In the genomic region with DNA sequence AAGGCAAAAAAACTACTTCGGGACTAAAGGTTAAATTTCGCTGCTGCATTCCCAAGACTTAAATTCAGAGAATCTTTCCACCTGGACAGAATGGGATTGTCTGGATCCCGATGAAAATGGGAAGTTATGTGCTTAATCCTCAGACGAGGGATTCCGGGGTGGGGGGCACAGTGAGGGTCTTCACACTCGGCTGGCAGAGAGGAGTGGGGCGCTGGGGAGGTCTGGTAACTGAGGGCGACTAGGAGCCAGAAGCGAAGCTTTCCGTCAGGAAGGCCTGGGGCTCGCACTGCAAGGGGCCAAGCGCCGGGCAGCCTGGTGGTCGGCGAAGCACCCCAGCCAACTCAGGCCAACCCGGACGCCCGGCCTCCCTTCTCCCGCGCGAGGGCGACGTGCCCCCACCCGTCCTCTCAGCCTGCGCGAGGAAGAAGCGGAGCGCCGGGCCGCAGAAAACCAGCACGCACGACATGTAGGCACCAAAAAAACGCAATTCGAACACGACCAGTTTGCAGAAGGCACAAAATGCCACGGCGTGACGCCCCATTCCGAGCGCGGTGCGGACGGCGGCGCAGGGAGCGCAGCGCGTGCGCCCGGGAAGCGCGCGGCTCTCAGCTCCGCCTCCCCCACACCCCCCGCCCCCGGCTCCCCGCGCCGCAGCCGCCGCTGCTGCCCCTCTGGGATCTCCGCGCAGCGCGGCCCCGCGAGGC, we compare ENCODE assay signal across 8 cellular contexts.
DNase-seq lines count a peak whose midpoint lies in the region; ATAC-seq and TF ChIP-seq lines count a peak whose summit lies in the region.

No MANE protein-coding gene starts in this region.

- H3K4me1 ChIP-seq in aorta (ENCODE audit: control insufficient read depth in 1 of 2, insufficient read depth in 2 of 2, low read length in 2 of 2), result no peaks in the 10 kb centered on the region

- peak overlapping the region in 1 of 2 donors; percentile 46 for H3K27ac ChIP-seq in aorta (ENCODE audit: low read depth in 1 of 2, low read length in 2 of 2)

- WGBS in aorta, 2 donors, result 0 to 1% methylated on average over 30 to 67 of the region's 67 CpGs

- DNase-seq in DMS53 (lab: John Stamatoyannopoulos, UW), result peak; percentile 84
- no peak for DNase-seq in DMS53 treated with DMSO at 0.1 percent for 48 hours (lab: John Stamatoyannopoulos, UW; ENCODE audit: unreplicated experiment)
- DNase-seq in T-helper 2 cell treated with Interferon-gamma antibody and Interleukin-4, amounts not matched to agents 5 μg/mL and 100 μg/mL, for 36 hours (ENCODE audit: low spot score), result no peak
- DNase-seq in epithelial cell of proximal tubule (ENCODE audit: low read depth), result no peak
- peak; percentile 79 for DNase-seq in myocyte (ENCODE audit: low read depth)
- DNase-seq in aorta, result peak; percentile 84 to 90

- H3K9me3 Mint-ChIP-seq in T-helper 2 cell treated with Interferon-gamma antibody and Interleukin-4, amounts not matched to agents 5 μg/mL and 100 μg/mL, for 36 hours, result peaks cover 3% of the 10 kb centered on the region

- intact Hi-C loops in aorta (cut with DNase I), result loop anchor here (2.0 to 10.0 kb wide), 4 partner anchors 53 to 189 kb away; a partner anchor contains a TSS

- H3K4me3 ChIP-seq in epithelial cell of proximal tubule (ENCODE audit: low read depth, low read length) (peak overlapping the region; percentile 69), aorta (ENCODE audit: low read length in 2 of 2) (peak overlapping the region; percentile 69 to 77)

- H3K27ac Mint-ChIP-seq in T-helper 2 cell treated with Interferon-gamma antibody and Interleukin-4, amounts not matched to agents 5 μg/mL and 100 μg/mL, for 36 hours, result peak overlapping the region; percentile 97

- peaks cover 41% of the 10 kb centered on the region for H3K4me1 Mint-ChIP-seq in T-helper 2 cell treated with Interferon-gamma antibody and Interleukin-4, amounts not matched to agents 5 μg/mL and 100 μg/mL, for 36 hours (ENCODE audit: low read depth)

- ATAC-seq in GM19463 (IDR thresholded peaks at IDR 0.05; ENCODE audit: unreplicated experiment) (peak; percentile 65), HG03521 (IDR thresholded peaks at IDR 0.05; ENCODE audit: unreplicated experiment) (peak; percentile 45), aorta (ENCODE audit: low FRiP score) (peak; percentile 93)

- H3K27me3 ChIP-seq in aorta (ENCODE audit: control insufficient read depth in 1 of 2, insufficient read depth in 2 of 2, low read length in 1 of 2), result no peaks in the 10 kb centered on the region

- H3K4me3 Mint-ChIP-seq in T-helper 2 cell treated with Interferon-gamma antibody and Interleukin-4, amounts not matched to agents 5 μg/mL and 100 μg/mL, for 36 hours, result peak overlapping the region; percentile 96

- no peaks in the 10 kb centered on the region for H3K27me3 Mint-ChIP-seq in T-helper 2 cell treated with Interferon-gamma antibody and Interleukin-4, amounts not matched to agents 5 μg/mL and 100 μg/mL, for 36 hours (ENCODE audit: low read depth)

- no peaks in the 10 kb centered on the region for H3K36me3 ChIP-seq in aorta (ENCODE audit: control insufficient read depth in 1 of 2, insufficient read depth in 2 of 2, low read length in 1 of 2)

- TF ChIP-seq CTCF in epithelial cell of proximal tubule (conservative IDR thresholded peaks at IDR 0.05; ENCODE audit: low read depth, low read length), result no peak

- H3K36me3 Mint-ChIP-seq in T-helper 2 cell treated with Interferon-gamma antibody and Interleukin-4, amounts not matched to agents 5 μg/mL and 100 μg/mL, for 36 hours (ENCODE audit: low read depth), result peaks cover 9% of the 10 kb centered on the region

- H3K9me3 ChIP-seq in aorta (ENCODE audit: control insufficient read depth, low read length), result no peaks in the 10 kb centered on the region

Comparison
In these comparisons a context has a peak if more than half of its experiments do, and no peak if none do; other contexts are left out.
1. DNase-seq: peak in DMS53 (single experiment), myocyte (single experiment) and aorta (2 of 2); none in DMS53 treated with DMSO at 0.1 percent for 48 hours (single experiment), T-helper 2 cell treated with Interferon-gamma antibody and Interleukin-4, amounts not matched to agents 5 μg/mL and 100 μg/mL, for 36 hours (single experiment) and epithelial cell of proximal tubule (single experiment).
2. Peak in every context shown above with its lines, with median percentiles within 50 percentile points of each other: ATAC-seq.